In the genomic region with DNA sequence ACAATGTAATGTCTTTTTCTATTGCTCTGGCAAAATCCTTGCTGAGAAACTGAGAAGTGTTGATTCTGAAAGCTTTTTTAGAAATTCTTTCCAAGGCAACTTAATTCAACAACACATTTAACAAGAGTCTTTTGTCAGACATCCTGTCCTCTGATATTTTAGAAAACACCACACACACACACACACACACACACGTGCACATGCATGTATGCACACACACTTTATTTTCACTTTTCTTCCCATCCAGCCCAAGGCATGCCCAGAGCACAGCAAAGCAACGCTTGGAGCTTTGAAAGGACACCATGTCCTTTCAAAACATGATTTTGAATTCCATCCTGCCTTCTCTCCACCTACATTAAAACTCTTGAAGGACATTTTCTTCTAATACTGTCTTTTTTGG, we compare ENCODE assay signal across 24 cellular contexts.
DNase-seq lines count a peak whose midpoint lies in the region; ATAC-seq, FAIRE-seq and TF ChIP-seq lines count a peak whose summit lies in the region.
"Had no signal": no experiment of that assay in that cellular context is flagged by ENCODE, and none has a peak within 500 bp of the region (broad histone marks: within the 10 kb centered on the region; RNA-seq: fewer than 3 reads in every experiment).

No MANE protein-coding gene starts in this region.

- no peak overlapping the region for H3K14ac ChIP-seq in trophoblast cell (ENCODE audit: low read length)

- in situ Hi-C loops in K562 (cut with MboI), result no loop called here

- CTCF ChIA-PET in CD4-positive, alpha-beta T cell (lab: Charles Lee), result no interaction called here
- CTCF ChIA-PET in K562 (lab: Yijun Ruan, JAX; ENCODE audit: low intra/inter-chr PET ratio), result no interaction called here
- CTCF ChIA-PET in activated CD8-positive, alpha-beta T cell treated with anti-CD3 and anti-CD28 coated beads, Interleukin-2, amount 10 ng/mL, durations not matched to agents 7 days and 5 days (lab: Charles Lee), result no interaction called here

- H3K36me3 ChIP-seq in MG63, result no peaks in the 10 kb centered on the region
- no peaks in the 10 kb centered on the region for H3K36me3 ChIP-seq in K562 (ENCODE audit: control insufficient read depth, insufficient read depth, low read length)
- no peaks in the 10 kb centered on the region for H3K36me3 ChIP-seq in trophoblast cell (ENCODE audit: control insufficient read depth in 1 of 2, insufficient read depth in 2 of 2, low read length in 2 of 2)
- H3K36me3 ChIP-seq in H7 (replicated peaks; ENCODE audit: control insufficient read depth, insufficient read depth, low read length), result no peaks in the 10 kb centered on the region
- H3K36me3 ChIP-seq: BLaER1, heart left ventricle, suprapubic skin had no signal

- H3K23ac ChIP-seq in trophoblast cell (ENCODE audit: low read length), result no peak overlapping the region

- H3K18ac ChIP-seq in trophoblast cell (ENCODE audit: low read length), result no peak overlapping the region

- no peak overlapping the region for H4K91ac ChIP-seq in trophoblast cell (ENCODE audit: low read depth, low read length)

- H3K4me1 ChIP-seq in K562 (replicated peaks in 1 of 2; ENCODE audit: control insufficient read depth in 2 of 2, insufficient read depth in 2 of 2, low read length in 2 of 2) (no peaks in the 10 kb centered on the region), trophoblast cell (ENCODE audit: control insufficient read depth in 1 of 2, insufficient read depth in 2 of 2, low read length in 2 of 2) (no peaks in the 10 kb centered on the region)
- H3K4me1 ChIP-seq: BLaER1 had no signal

- H3K4me3 Mint-ChIP-seq in CD4-positive, alpha-beta T cell, result peak overlapping the region; percentile 58
- no peak overlapping the region for H3K4me3 Mint-ChIP-seq in activated CD8-positive, alpha-beta T cell treated with anti-CD3 and anti-CD28 coated beads, Interleukin-2, amount 10 ng/mL, durations not matched to agents 7 days and 5 days
- H3K4me3 Mint-ChIP-seq: activated CD4-positive, alpha-beta T cell treated with anti-CD3 and anti-CD28 coated beads, Interleukin-2, amount 10 ng/mL, durations not matched to agents 7 days and 5 days; activated naive CD8-positive, alpha-beta T cell treated with anti-CD3 and anti-CD28 coated beads, Interleukin-2, amount 10 ng/mL, durations not matched to agents 7 days and 5 days; central memory CD8-positive, alpha-beta T cell had no signal

- no peak overlapping the region for H2BK120ac ChIP-seq in trophoblast cell (ENCODE audit: insufficient read depth, low read length, poor library complexity)

- H3K4me3 ChIP-seq in MG63 (peak overlapping the region; percentile 38), K562 (no peak overlapping the region), trophoblast cell (ENCODE audit: low read depth, low read length) (no peak overlapping the region), H7 (ENCODE audit: insufficient read depth, low read depth, low read length) (no peak overlapping the region)
- H3K4me3 ChIP-seq: BLaER1, SK-N-MC, suprapubic skin had no signal

- H4K20me1 ChIP-seq in K562 (replicated peaks; ENCODE audit: control insufficient read depth, insufficient read depth, low read length), result no peaks in the 10 kb centered on the region
- H4K20me1 ChIP-seq: BLaER1 had no signal

- no peak for ATAC-seq in CD4-positive, alpha-beta T cell (ENCODE audit: poor library complexity)
- ATAC-seq in K562, result no peak
- no peak for ATAC-seq in activated CD8-positive, alpha-beta T cell treated with anti-CD3 and anti-CD28 coated beads, Interleukin-2, amount 10 ng/mL, durations not matched to agents 7 days and 5 days
- no peak for ATAC-seq in GM21447 (IDR thresholded peaks at IDR 0.05; ENCODE audit: unreplicated experiment)
- ATAC-seq in HG02678 (IDR thresholded peaks at IDR 0.05; ENCODE audit: unreplicated experiment), result no peak
- ATAC-seq: activated CD8-positive, alpha-beta memory T cell treated with anti-CD3 and anti-CD28 coated beads, Interleukin-2, amount 10 ng/mL, durations not matched to agents 7 days and 5 days had no signal

- H2AFZ ChIP-seq in K562 (ENCODE audit: low read depth, low read length), result peak overlapping the region; percentile 58; the same call in 1 of the 2 replicates
- H2AFZ ChIP-seq in trophoblast cell (ENCODE audit: insufficient read depth, low read length, poor library complexity), result peak overlapping the region; percentile 30

- POLR2A ChIA-PET in CD4-positive, alpha-beta T cell (lab: Charles Lee), result no interaction called here
- POLR2A ChIA-PET in K562 (lab: Yijun Ruan, JAX), result no interaction called here
- POLR2A ChIA-PET in activated CD8-positive, alpha-beta T cell treated with anti-CD3 and anti-CD28 coated beads, Interleukin-2, amount 10 ng/mL, durations not matched to agents 7 days and 5 days (lab: Charles Lee), result no interaction called here

- H4K8ac ChIP-seq in trophoblast cell (ENCODE audit: low read depth, low read length), result no peak overlapping the region

- H3K27ac ChIP-seq in CD4-positive, alpha-beta T cell (ENCODE audit: low read depth, low read length), result no peak overlapping the region
- H3K27ac ChIP-seq in K562 (ENCODE audit: extremely low read depth, low read depth, low read length) (no peak overlapping the region), trophoblast cell (ENCODE audit: low read depth, low read length) (no peak overlapping the region)
- H3K27ac ChIP-seq: BLaER1, RWPE1, SK-N-MC had no signal

- no peak overlapping the region for H2BK5ac ChIP-seq in trophoblast cell (ENCODE audit: low read depth, low read length, poor library complexity)

- no peaks in the 10 kb centered on the region for H3K9me1 ChIP-seq in K562 (ENCODE audit: control insufficient read depth, insufficient read depth, low read length)

- H3K4me2 ChIP-seq in K562 (ENCODE audit: insufficient read depth, low read length), result peak overlapping the region; percentile 52; the same call in 1 of the 2 replicates
- no peak overlapping the region for H3K4me2 ChIP-seq in trophoblast cell (ENCODE audit: low read length)
- H3K4me2 ChIP-seq: BLaER1 had no signal

- H3K79me2 ChIP-seq in K562 (ENCODE audit: control insufficient read depth, insufficient read depth, low read length) (no peaks in the 10 kb centered on the region), trophoblast cell (ENCODE audit: control insufficient read depth, insufficient read depth, low read length, poor library complexity) (no peaks in the 10 kb centered on the region)

- H3K27ac Mint-ChIP-seq in CD4-positive, alpha-beta T cell, result no peak overlapping the region
- no peak overlapping the region for H3K27ac Mint-ChIP-seq in activated CD8-positive, alpha-beta T cell treated with anti-CD3 and anti-CD28 coated beads, Interleukin-2, amount 10 ng/mL, durations not matched to agents 7 days and 5 days
- H3K27ac Mint-ChIP-seq: activated CD4-positive, alpha-beta T cell treated with anti-CD3 and anti-CD28 coated beads, Interleukin-2, amount 10 ng/mL, durations not matched to agents 7 days and 5 days; activated CD8-positive, alpha-beta memory T cell treated with anti-CD3 and anti-CD28 coated beads, Interleukin-2, amount 10 ng/mL, durations not matched to agents 7 days and 5 days; activated naive CD8-positive, alpha-beta T cell treated with anti-CD3 and anti-CD28 coated beads, Interleukin-2, amount 10 ng/mL, durations not matched to agents 7 days and 5 days; memory B cell; stimulated activated effector memory CD8-positive, alpha-beta T cell treated with anti-CD3 and anti-CD28 coated beads, Interleukin-12 subunit alpha, Interleukin-12 subunit beta, amount 100 ng/mL, for 72 hours had no signal

- DNase-seq in CD4-positive, alpha-beta T cell, result no peak
- DNase-seq in MG63 (no peak), K562 (ENCODE audit: extremely low read depth in 1 of 4, low spot score in 3 of 4) (no peak), trophoblast cell (no peak), H7 (no peak)
- no peak for DNase-seq in activated CD8-positive, alpha-beta T cell treated with anti-CD3 and anti-CD28 coated beads, Interleukin-2, amount 10 ng/mL, durations not matched to agents 7 days and 5 days
- DNase-seq: activated CD4-positive, alpha-beta T cell treated with anti-CD3 and anti-CD28 coated beads, Interleukin-2, amount 10 ng/mL, durations not matched to agents 7 days and 5 days; activated CD8-positive, alpha-beta memory T cell treated with anti-CD3 and anti-CD28 coated beads, Interleukin-2, amount 10 ng/mL, durations not matched to agents 7 days and 5 days; activated naive CD8-positive, alpha-beta T cell treated with anti-CD3 and anti-CD28 coated beads, Interleukin-2, amount 10 ng/mL, durations not matched to agents 7 days and 5 days; KBM-7; kidney glomerular epithelial cell; NCI-H1694; NCI-H69; nucleus accumbens had no signal

- no peak overlapping the region for H2BK12ac ChIP-seq in trophoblast cell (ENCODE audit: low read length)

- H3K36me3 Mint-ChIP-seq in CD4-positive, alpha-beta T cell (ENCODE audit: low read depth), result no peaks in the 10 kb centered on the region
- no peaks in the 10 kb centered on the region for H3K36me3 Mint-ChIP-seq in activated CD8-positive, alpha-beta T cell treated with anti-CD3 and anti-CD28 coated beads, Interleukin-2, amount 10 ng/mL, durations not matched to agents 7 days and 5 days (ENCODE audit: low read depth)
- H3K36me3 Mint-ChIP-seq: activated CD8-positive, alpha-beta memory T cell treated with anti-CD3 and anti-CD28 coated beads, Interleukin-2, amount 10 ng/mL, durations not matched to agents 7 days and 5 days; memory B cell; stimulated activated effector memory CD8-positive, alpha-beta T cell treated with anti-CD3 and anti-CD28 coated beads, Interleukin-12 subunit alpha, Interleukin-12 subunit beta, amount 100 ng/mL, for 72 hours had no signal

- intact Hi-C loops in CD4-positive, alpha-beta T cell (cut with DNase I, micrococcal nuclease), result no loop called here
- intact Hi-C loops in K562 (cut with micrococcal nuclease), result no loop called here

- TF ChIP-seq RAD21 in K562 (CRISPR knock-in tag; conservative IDR thresholded peaks at IDR 0.05 in 1 of 2, IDR thresholded peaks at IDR 0.05 in 1 of 2), result no peak

- H3K27me3 ChIP-seq in CD4-positive, alpha-beta T cell (ENCODE audit: control insufficient read depth, insufficient read depth, low read length), result no peaks in the 10 kb centered on the region
- H3K27me3 ChIP-seq in MG63 (no peaks in the 10 kb centered on the region), K562 (ENCODE audit: control insufficient read depth in 2 of 2, insufficient read depth in 2 of 2, low read length in 2 of 2) (peaks cover 19 to 27% of the 10 kb centered on the region in 2 experiments; a peak in 4 of 5 replicates), trophoblast cell (ENCODE audit: insufficient read depth, low read length) (no peaks in the 10 kb centered on the region), H7 (ENCODE audit: control insufficient read depth, insufficient read depth, low read length) (no peaks in the 10 kb centered on the region)
- H3K27me3 ChIP-seq: BLaER1, heart left ventricle, suprapubic skin had no signal

- no peak overlapping the region for H3K9ac ChIP-seq in K562 (ENCODE audit: insufficient read depth in 1 of 2, low read depth in 2 of 2, low read length in 2 of 2)
- no peak overlapping the region for H3K9ac ChIP-seq in trophoblast cell (ENCODE audit: low read length)
- H3K9ac ChIP-seq: BLaER1 had no signal

- no peak overlapping the region for H3K4ac ChIP-seq in trophoblast cell (ENCODE audit: low read depth, low read length)

- H3K9me3 Mint-ChIP-seq in CD4-positive, alpha-beta T cell, result no peaks in the 10 kb centered on the region
- H3K9me3 Mint-ChIP-seq in activated CD8-positive, alpha-beta T cell treated with anti-CD3 and anti-CD28 coated beads, Interleukin-2, amount 10 ng/mL, durations not matched to agents 7 days and 5 days (ENCODE audit: insufficient read depth), result peaks cover 4% of the 10 kb centered on the region
- H3K9me3 Mint-ChIP-seq: activated CD4-positive, alpha-beta T cell treated with anti-CD3 and anti-CD28 coated beads, Interleukin-2, amount 10 ng/mL, durations not matched to agents 7 days and 5 days; central memory CD8-positive, alpha-beta T cell; stimulated activated effector memory CD8-positive, alpha-beta T cell treated with anti-CD3 and anti-CD28 coated beads, Interleukin-12 subunit alpha, Interleukin-12 subunit beta, amount 100 ng/mL, for 72 hours had no signal

- H3K4me1 Mint-ChIP-seq in CD4-positive, alpha-beta T cell (ENCODE audit: low read depth), result peaks cover 5% of the 10 kb centered on the region
- no peaks in the 10 kb centered on the region for H3K4me1 Mint-ChIP-seq in activated CD8-positive, alpha-beta T cell treated with anti-CD3 and anti-CD28 coated beads, Interleukin-2, amount 10 ng/mL, durations not matched to agents 7 days and 5 days (ENCODE audit: low read depth)
- H3K4me1 Mint-ChIP-seq: activated naive CD8-positive, alpha-beta T cell treated with anti-CD3 and anti-CD28 coated beads, Interleukin-2, amount 10 ng/mL, durations not matched to agents 7 days and 5 days had no signal

- H3K27me3 Mint-ChIP-seq in CD4-positive, alpha-beta T cell, result peaks cover 12% of the 10 kb centered on the region
- peaks cover 10% of the 10 kb centered on the region for H3K27me3 Mint-ChIP-seq in activated CD8-positive, alpha-beta T cell treated with anti-CD3 and anti-CD28 coated beads, Interleukin-2, amount 10 ng/mL, durations not matched to agents 7 days and 5 days (ENCODE audit: low read depth)

- no peak overlapping the region for H2AK5ac ChIP-seq in trophoblast cell (ENCODE audit: low read length)

- H3K9me3 ChIP-seq in CD4-positive, alpha-beta T cell (ENCODE audit: control insufficient read depth, low read length), result no peaks in the 10 kb centered on the region
- H3K9me3 ChIP-seq in MG63, result 0 out of 2 replicates have a peak, but pooled peaks cover under 1% of the 10 kb centered on the region
- H3K9me3 ChIP-seq in K562 (replicated peaks; ENCODE audit: control insufficient read depth, insufficient read depth, low read depth, low read length), result peaks cover 2% of the 10 kb centered on the region; the same call in 1 of the 2 replicates
- no peaks in the 10 kb centered on the region for H3K9me3 ChIP-seq in trophoblast cell (ENCODE audit: insufficient read depth, low read depth, low read length)
- H3K9me3 ChIP-seq: heart left ventricle, suprapubic skin had no signal

- H3K79me1 ChIP-seq in trophoblast cell (ENCODE audit: low read length), result no peaks in the 10 kb centered on the region

- no peak for TF ChIP-seq POLR2A in K562 (conservative IDR thresholded peaks at IDR 0.05)

- no peak for FAIRE-seq in K562 (lab: Jason Lieb, UNC)

- 3% methylated on average over 2 of the region's 2 CpGs for WGBS in K562 (ENCODE audit: insufficient coverage, low coverage, missing lambda C conversion rate)
- WGBS in trophoblast cell (ENCODE audit: extremely low coverage, insufficient coverage, insufficient read length), result no CpG with 5 or more reads among the region's 2 CpGs

- TF ChIP-seq EP300 in K562 (IDR thresholded peaks at IDR 0.05; ENCODE audit: low read length), result no peak

- H4K12ac ChIP-seq in trophoblast cell (ENCODE audit: low read depth, low read length), result no peak overlapping the region

- TF ChIP-seq CTCF in CD4-positive, alpha-beta T cell (IDR thresholded peaks at IDR 0.05), result no peak
- no peak for TF ChIP-seq CTCF in K562 (IDR thresholded peaks at IDR 0.05 in 2 of 3, conservative IDR thresholded peaks at IDR 0.05 in 1 of 3; ENCODE audit: insufficient read depth in 2 of 3, low read depth in 1 of 3, low read length in 3 of 3)

- no TSS peak for BruUV-seq in K562 (replicated peaks; lab: Mats Ljungman, UMichigan)
